Comparison of ENCODE assay signal across 4 cellular contexts in genomic region chr21:36766511-36766910, GRCh38.
"Had no signal": no experiment of that assay in that cellular context is flagged by ENCODE, and none has a peak within 500 bp of the region (broad histone marks: within the 10 kb centered on the region; RNA-seq: fewer than 3 reads in every experiment).

No MANE protein-coding gene starts in this region.

- H3K9me3 Mint-ChIP-seq: GM23338, H9 had no signal

- H3K4me2 ChIP-seq: GM23338 had no signal

- H3K27ac Mint-ChIP-seq: H9 had no signal

- H3K4me3 Mint-ChIP-seq: GM23338, H9 had no signal

- H3K4me3 ChIP-seq: GM23338 had no signal

- DNase-seq: H9, HCEC 1CT, IMR-90 had no signal

- ATAC-seq: GM23338 had no signal

- H2AFZ ChIP-seq: GM23338 had no signal
